Comparison of ENCODE assay signal across 8 cellular contexts in the genomic region with DNA sequence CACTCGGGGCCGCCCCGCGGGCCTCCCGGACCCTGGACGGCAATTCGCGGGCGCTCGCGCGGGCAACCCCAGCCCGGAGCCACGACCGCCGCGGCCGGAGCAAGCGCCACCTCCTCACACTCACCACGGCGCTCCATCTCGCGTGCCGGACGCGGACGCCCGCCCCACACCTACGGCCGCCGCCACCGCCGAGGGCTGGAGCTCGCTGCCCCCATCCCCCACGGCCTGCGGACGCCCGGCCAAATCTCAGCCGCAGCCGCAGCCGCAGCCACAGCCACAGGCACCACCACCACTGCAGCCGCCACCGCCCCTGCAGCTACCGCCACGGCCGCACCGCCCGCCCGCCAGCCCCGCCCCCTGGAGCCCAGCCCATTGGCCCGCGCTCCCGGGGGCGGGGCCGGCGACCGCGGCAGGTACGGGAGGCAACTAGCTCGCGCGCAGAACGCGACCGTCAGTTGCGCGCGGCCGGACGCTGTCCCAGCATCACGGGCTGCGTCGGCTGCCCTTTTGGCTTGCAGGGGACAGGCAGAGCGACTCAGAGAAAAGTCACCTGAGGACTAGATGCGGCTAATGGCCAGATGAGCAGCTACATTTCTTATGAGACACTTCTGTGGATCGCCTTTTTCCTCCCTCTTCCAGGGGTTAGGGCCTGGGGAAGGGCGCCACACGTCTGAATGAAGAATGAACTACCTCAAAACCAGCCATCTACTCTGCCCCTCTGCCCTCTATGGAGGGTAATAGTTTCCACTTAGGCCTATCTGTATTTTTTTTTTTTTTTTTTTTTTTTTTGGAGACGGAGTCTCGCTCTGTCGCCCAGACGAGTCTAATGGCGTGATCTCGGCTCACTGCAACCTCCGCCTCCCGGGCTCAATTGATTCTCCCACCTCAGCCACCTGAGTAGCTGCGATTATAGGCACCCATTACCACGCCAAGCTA. TPM values are rescaled to one million over a fixed set of nuclear protein-coding genes. Genes with fewer than 3 reads are reported as not detected.
DNase-seq lines count a peak whose midpoint lies in the region; ATAC-seq and TF ChIP-seq lines count a peak whose summit lies in the region.

A gene with protein sequence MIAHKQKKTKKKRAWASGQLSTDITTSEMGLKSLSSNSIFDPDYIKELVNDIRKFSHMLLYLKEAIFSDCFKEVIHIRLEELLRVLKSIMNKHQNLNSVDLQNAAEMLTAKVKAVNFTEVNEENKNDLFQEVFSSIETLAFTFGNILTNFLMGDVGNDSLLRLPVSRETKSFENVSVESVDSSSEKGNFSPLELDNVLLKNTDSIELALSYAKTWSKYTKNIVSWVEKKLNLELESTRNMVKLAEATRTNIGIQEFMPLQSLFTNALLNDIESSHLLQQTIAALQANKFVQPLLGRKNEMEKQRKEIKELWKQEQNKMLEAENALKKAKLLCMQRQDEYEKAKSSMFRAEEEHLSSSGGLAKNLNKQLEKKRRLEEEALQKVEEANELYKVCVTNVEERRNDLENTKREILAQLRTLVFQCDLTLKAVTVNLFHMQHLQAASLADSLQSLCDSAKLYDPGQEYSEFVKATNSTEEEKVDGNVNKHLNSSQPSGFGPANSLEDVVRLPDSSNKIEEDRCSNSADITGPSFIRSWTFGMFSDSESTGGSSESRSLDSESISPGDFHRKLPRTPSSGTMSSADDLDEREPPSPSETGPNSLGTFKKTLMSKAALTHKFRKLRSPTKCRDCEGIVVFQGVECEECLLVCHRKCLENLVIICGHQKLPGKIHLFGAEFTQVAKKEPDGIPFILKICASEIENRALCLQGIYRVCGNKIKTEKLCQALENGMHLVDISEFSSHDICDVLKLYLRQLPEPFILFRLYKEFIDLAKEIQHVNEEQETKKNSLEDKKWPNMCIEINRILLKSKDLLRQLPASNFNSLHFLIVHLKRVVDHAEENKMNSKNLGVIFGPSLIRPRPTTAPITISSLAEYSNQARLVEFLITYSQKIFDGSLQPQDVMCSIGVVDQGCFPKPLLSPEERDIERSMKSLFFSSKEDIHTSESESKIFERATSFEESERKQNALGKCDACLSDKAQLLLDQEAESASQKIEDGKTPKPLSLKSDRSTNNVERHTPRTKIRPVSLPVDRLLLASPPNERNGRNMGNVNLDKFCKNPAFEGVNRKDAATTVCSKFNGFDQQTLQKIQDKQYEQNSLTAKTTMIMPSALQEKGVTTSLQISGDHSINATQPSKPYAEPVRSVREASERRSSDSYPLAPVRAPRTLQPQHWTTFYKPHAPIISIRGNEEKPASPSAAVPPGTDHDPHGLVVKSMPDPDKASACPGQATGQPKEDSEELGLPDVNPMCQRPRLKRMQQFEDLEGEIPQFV (minus strand): TSS at position 294 of the 936 bp plus-strand sequence. CDS start 5,973 bp downstream, outside the sequence.

- peak; percentile 93 for TF ChIP-seq POLR2A in prostate gland (IDR thresholded peaks at IDR 0.05)

- peaks cover under 1% of the 10 kb centered on the region for H3K36me3 ChIP-seq in left ventricle myocardium inferior
- no peaks in the 10 kb centered on the region for H3K36me3 ChIP-seq in prostate gland

- H3K4me3 ChIP-seq in left ventricle myocardium inferior (peak within 1 kb of the TSS; percentile 80), prostate gland (peak within 1 kb of the TSS; percentile 94)

- DNase-seq in CD1c-positive myeloid dendritic cell (ENCODE audit: extremely low spot score) (peak; percentile 48), RKO (ENCODE audit: low spot score) (peak; percentile 50), amniotic stem cell (lab: John Stamatoyannopoulos, UW) (peak; percentile 40), left ventricle myocardium inferior (peak; percentile 89), prostate gland (ENCODE audit: low spot score) (peak; percentile 80), OCI-M2 (lab: John Stamatoyannopoulos, UW; ENCODE audit: unreplicated experiment) (no peak)

- ATAC-seq in GM19395 (IDR thresholded peaks at IDR 0.05; ENCODE audit: unreplicated experiment) (peak; percentile 90), HG03521 (IDR thresholded peaks at IDR 0.05; ENCODE audit: unreplicated experiment) (peak; percentile 81)

- TF ChIP-seq CTCF in left ventricle myocardium inferior (IDR thresholded peaks at IDR 0.05; ENCODE audit: borderline replicate concordance) (no peak), prostate gland (IDR thresholded peaks at IDR 0.05) (peak in 1 of 4 experiments; percentile 47)

- WGBS in prostate gland, result 11% methylated on average over 59 of the region's 88 CpGs

- H3K4me1 ChIP-seq in left ventricle myocardium inferior (peaks cover 78% of the 10 kb centered on the region), prostate gland (replicated peaks) (peaks cover 3% of the 10 kb centered on the region)

- intact Hi-C loops in left ventricle myocardium inferior (cut with micrococcal nuclease), result loop anchor here (5.0 kb wide), 1 partner anchor 175 kb away; no protein-coding TSS in a partner anchor
- intact Hi-C loops in prostate gland (cut with DNase I), result loop anchor here (5.0 to 10.0 kb wide), 3 partner anchors 90 to 175 kb away; no protein-coding TSS in a partner anchor

- H3K27ac ChIP-seq in left ventricle myocardium inferior (replicated peaks) (peak within 1 kb of the TSS; percentile 97), prostate gland (peak within 1 kb of the TSS; percentile 88 to 93)

- H3K9me3 ChIP-seq in left ventricle myocardium inferior (replicated peaks) (peaks cover 9% of the 10 kb centered on the region), prostate gland (no peaks in the 10 kb centered on the region)

- H3K27me3 ChIP-seq in left ventricle myocardium inferior (ENCODE audit: low read depth) (no peaks in the 10 kb centered on the region), prostate gland (replicated peaks; ENCODE audit: insufficient read depth) (no peaks in the 10 kb centered on the region)

RNA-seq across cellular contexts. Expression of the gene that starts here (rescaled TPM):
- total RNA-seq in left ventricle myocardium inferior (26.5 TPM), prostate gland (10 to 100 TPM; 27.8 to 32.9 TPM)
